Comparison of ENCODE assay signal across 9 cellular contexts in genomic region chr15:85407421-85408269, GRCh38. TPM values are rescaled to one million over a fixed set of nuclear protein-coding genes. Genes with fewer than 3 reads are reported as not detected.
DNase-seq lines count a peak whose midpoint lies in the region; ATAC-seq and TF ChIP-seq lines count a peak whose summit lies in the region.
"Had no signal": no experiment of that assay in that cellular context is flagged by ENCODE, and none has a peak within 500 bp of the region (broad histone marks: within the 10 kb centered on the region; RNA-seq: fewer than 3 reads in every experiment).

No MANE protein-coding gene starts in this region.

- H3K9me3 ChIP-seq in adipocyte (ENCODE audit: control insufficient read depth, low read length) (no peaks in the 10 kb centered on the region), left lung (no peaks in the 10 kb centered on the region), vagina (no peaks in the 10 kb centered on the region)

- no peak for TF ChIP-seq POLR2A in vagina (IDR thresholded peaks at IDR 0.05)

- intact Hi-C loops in left lung (cut with DNase I) (no loop called here), vagina (cut with DNase I) (no loop called here)

- H3K36me3 ChIP-seq in adipocyte (ENCODE audit: control insufficient read depth, insufficient read depth, low read length, severe bottlenecking) (no peaks in the 10 kb centered on the region), left lung (no peaks in the 10 kb centered on the region), vagina (no peaks in the 10 kb centered on the region)

- peak overlapping the region; percentile 67 to 70 for H3K27ac ChIP-seq in left lung
- H3K27ac ChIP-seq in vagina, result peak overlapping the region; percentile 10
- H3K27ac ChIP-seq: 22Rv1 had no signal

- peak; percentile 37 for ATAC-seq in HG02642 (IDR thresholded peaks at IDR 0.05; ENCODE audit: poor library complexity, unreplicated experiment)
- ATAC-seq in left lung, result peak; percentile 89

- peak; percentile 14 for DNase-seq in DMS153 (lab: John Stamatoyannopoulos, UW)
- no peak for DNase-seq in DMS153 treated with DMSO at 0.1 percent for 48 hours (lab: John Stamatoyannopoulos, UW; ENCODE audit: unreplicated experiment)
- DNase-seq in NCI-H69 (lab: John Stamatoyannopoulos, UW), result peak; percentile 61
- peak; percentile 72 for DNase-seq in adipocyte (ENCODE audit: low read depth)
- peak in 1 of 2 donors; percentile 43 for DNase-seq in left lung
- DNase-seq in vagina (ENCODE audit: extremely low spot score in 2 of 2), result no peak
- no peak for DNase-seq in ureter (ENCODE audit: low spot score)

- H3K4me3 ChIP-seq in adipocyte (ENCODE audit: low read length), result no peak overlapping the region
- H3K4me3 ChIP-seq in left lung, result peak overlapping the region in 1 of 2 donors; percentile 18
- H3K4me3 ChIP-seq in vagina, result no peak overlapping the region

- H3K27me3 ChIP-seq in adipocyte (replicated peaks; ENCODE audit: control insufficient read depth, insufficient read depth, low read length), result no peaks in the 10 kb centered on the region
- H3K27me3 ChIP-seq in left lung, result no peaks in the 10 kb centered on the region
- no peaks in the 10 kb centered on the region for H3K27me3 ChIP-seq in vagina

- no peak for TF ChIP-seq CTCF in left lung (IDR thresholded peaks at IDR 0.05)
- no peak for TF ChIP-seq CTCF in vagina (IDR thresholded peaks at IDR 0.05)

- H3K4me1 ChIP-seq in adipocyte (ENCODE audit: control insufficient read depth, insufficient read depth, low read length) (peaks cover 61% of the 10 kb centered on the region), left lung (peaks cover 36 to 73% of the 10 kb centered on the region in 2 donors), vagina (peaks cover 78% of the 10 kb centered on the region)

- H3K9ac ChIP-seq in adipocyte (ENCODE audit: low read length), result no peak overlapping the region

RNA-seq across cellular contexts. Expression of gene AKAP13, which starts 27.2 kb away (rescaled TPM):
- total RNA-seq in left lung, result 100 to 1,000 TPM; 300 to 346 TPM
- 177 TPM for total RNA-seq in vagina
- 264 TPM for total RNA-seq in ureter

Comparison
In these comparisons a context has a peak if more than half of its experiments do, and no peak if none do; other contexts are left out.
1. DNase-seq: peak in DMS153 (single experiment), NCI-H69 (single experiment) and adipocyte (single experiment); none in DMS153 treated with DMSO at 0.1 percent for 48 hours (single experiment), vagina (0 of 2) and ureter (single experiment).